25 cellular contexts compared by ENCODE assay signal in the genomic region with DNA sequence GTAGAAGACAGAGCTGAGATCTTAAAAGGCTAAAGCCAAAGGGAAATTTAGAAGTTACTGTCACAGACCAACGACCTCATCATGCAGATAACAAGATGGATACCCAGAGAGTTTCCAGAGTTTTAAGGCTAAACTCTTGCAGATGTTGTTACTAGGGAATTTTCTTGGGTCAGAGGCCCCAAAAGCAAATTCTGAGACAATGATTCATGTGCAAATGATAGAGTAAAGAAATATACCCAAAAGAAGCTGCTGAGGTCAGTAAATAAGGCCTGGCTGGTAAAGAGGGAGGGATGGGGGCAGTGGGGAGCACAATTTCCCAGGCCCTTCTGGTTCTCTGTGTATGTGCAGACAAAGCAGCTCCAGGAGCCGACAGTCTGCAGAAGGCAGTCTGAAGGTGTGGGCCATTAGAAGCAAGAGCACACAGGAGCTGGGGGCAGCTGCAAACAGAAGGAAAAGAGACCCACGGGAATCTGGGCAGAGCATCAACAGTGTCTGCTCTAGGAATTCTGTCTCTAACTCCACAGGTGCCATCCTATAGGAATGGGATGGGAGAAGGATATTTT.
DNase-seq lines count a peak whose midpoint lies in the region; ATAC-seq lines count a peak whose summit lies in the region.
"Had no signal": no experiment of that assay in that cellular context is flagged by ENCODE, and none has a peak within 500 bp of the region (broad histone marks: within the 10 kb centered on the region; RNA-seq: fewer than 3 reads in every experiment).

No MANE protein-coding gene starts in this region.

- H3K23ac ChIP-seq in neuronal stem cell (ENCODE audit: low read depth, low read length, poor library complexity): no peak overlapping the region

- no peak overlapping the region for H2BK15ac ChIP-seq in neuronal stem cell (ENCODE audit: low read length)

- peak overlapping the region; percentile 79 for H2AFZ ChIP-seq in neuronal stem cell (ENCODE audit: low read length)

- H3K9me3 ChIP-seq in neuronal stem cell (replicated peaks in 1 of 2; ENCODE audit: control insufficient read depth in 2 of 2, insufficient read depth in 1 of 2, low read depth in 1 of 2, low read length in 2 of 2) (peaks cover 1 to 20% of the 10 kb centered on the region in 2 donors), HAP-1 (no peaks in the 10 kb centered on the region)
- H3K9me3 ChIP-seq: body of pancreas, gastroesophageal sphincter, tibial artery had no signal

- H4K8ac ChIP-seq in neuronal stem cell (ENCODE audit: low read depth, low read length): no peak overlapping the region

- intact Hi-C loops in Right ventricle myocardium inferior (cut with DNase I): no loop called here

- H2BK5ac ChIP-seq in neuronal stem cell (ENCODE audit: low read length): no peak overlapping the region

- no peak overlapping the region for H3K27ac ChIP-seq in neuronal stem cell (replicated peaks; ENCODE audit: low read length)
- H3K27ac ChIP-seq: body of pancreas, coronary artery, gastroesophageal sphincter, skin epidermis, tibial artery had no signal

- DNase-seq in GM03348 (ENCODE audit: low spot score) (peak; percentile 24), amniotic stem cell (lab: John Stamatoyannopoulos, UW) (peak; percentile 10), fibroblast of peridontal ligament (ENCODE audit: extremely low read depth) (peak; percentile 92), neuronal stem cell (ENCODE audit: low spot score) (no peak), HAP-1 (ENCODE audit: low spot score in 2 of 2) (no peak), Right ventricle myocardium inferior (ENCODE audit: missing footprints) (no peak)
- DNase-seq: activated CD4-positive, alpha-beta T cell treated with anti-CD3 and anti-CD28 coated beads for 1 hour; activated CD8-positive, alpha-beta memory T cell treated with anti-CD3 and anti-CD28 coated beads for 24 hours; activated T-cell treated with anti-CD3 and anti-CD28 coated beads, Interleukin-2, amount 50 U/mL, for 72 hours; body of pancreas; CD4-positive, CD25-positive, alpha-beta regulatory T cell; GF-D8; NCI-H1105 treated with DMSO at 0.1 percent for 48 hours; NCI-H526 treated with DMSO at 0.1 percent for 48 hours; Right ventricle myocardium superior; stimulated activated naive CD8-positive, alpha-beta T cell treated with anti-CD3 and anti-CD28 coated beads, Interleukin-15, Interleukin-2, amounts not matched to agents 100 U/mL and 50 U/mL, for 24 hours; T-cell; tibial artery had no signal

- H3K4me1 ChIP-seq in neuronal stem cell (ENCODE audit: control insufficient read depth in 2 of 2, insufficient read depth in 1 of 2, low read depth in 1 of 2, low read length in 2 of 2) (no peaks in the 10 kb centered on the region), HAP-1 (no peaks in the 10 kb centered on the region)
- H3K4me1 ChIP-seq: body of pancreas had no signal

- H2BK12ac ChIP-seq in neuronal stem cell (ENCODE audit: low read length): no peak overlapping the region

- H3K4me2 ChIP-seq in neuronal stem cell (ENCODE audit: insufficient read depth, low read length, poor library complexity, severe bottlenecking): no peak overlapping the region

- H3K36me3 ChIP-seq in neuronal stem cell (replicated peaks in 1 of 2; ENCODE audit: control insufficient read depth in 2 of 2, insufficient read depth in 2 of 2, low read length in 2 of 2) (no peaks in the 10 kb centered on the region), HAP-1 (replicated peaks) (no peaks in the 10 kb centered on the region)
- H3K36me3 ChIP-seq: gastroesophageal sphincter, tibial artery had no signal

- WGBS in neuronal stem cell (ENCODE audit: extremely low coverage in 2 of 2, insufficient read length in 2 of 2, insufficient replicate concordance in 1 of 2), 2 donors: no CpG with 5 or more reads among the region's 3 CpGs

- no peak overlapping the region for H3K4ac ChIP-seq in neuronal stem cell (ENCODE audit: low read length)

- H2AK5ac ChIP-seq in neuronal stem cell (ENCODE audit: low read depth, low read length): no peak overlapping the region

- H3K27me3 ChIP-seq in neuronal stem cell (ENCODE audit: control insufficient read depth in 3 of 3, insufficient read depth in 3 of 3, low read depth in 1 of 3, low read length in 3 of 3) (no peaks in the 10 kb centered on the region), HAP-1 (ENCODE audit: low read depth) (no peaks in the 10 kb centered on the region)
- H3K27me3 ChIP-seq: body of pancreas, gastroesophageal sphincter, tibial artery had no signal

- H2BK120ac ChIP-seq in neuronal stem cell (ENCODE audit: low read depth, low read length): no peak overlapping the region

- no peak overlapping the region for H4K91ac ChIP-seq in neuronal stem cell (ENCODE audit: low read depth, low read length, poor library complexity)

- no peak overlapping the region for H3K9ac ChIP-seq in neuronal stem cell (ENCODE audit: low read depth, low read length, poor library complexity)

- no peaks in the 10 kb centered on the region for H3K79me1 ChIP-seq in neuronal stem cell (ENCODE audit: low read depth, low read length)

- ATAC-seq in Right ventricle myocardium inferior: no peak
- no peak for ATAC-seq in GM19397 (IDR thresholded peaks at IDR 0.05; ENCODE audit: unreplicated experiment)
- no peak for ATAC-seq in HG03039 (IDR thresholded peaks at IDR 0.05; ENCODE audit: unreplicated experiment)
- ATAC-seq: activated T-cell treated with anti-CD3 and anti-CD28 coated beads, Interleukin-2, amount 50 U/mL, for 72 hours; body of pancreas; gastroesophageal sphincter; HepG2; left lobe of liver; stimulated activated naive CD8-positive, alpha-beta T cell treated with anti-CD3 and anti-CD28 coated beads, Interleukin-15, Interleukin-2, amounts not matched to agents 100 U/mL and 50 U/mL, for 24 hours; T-cell had no signal

- H3K14ac ChIP-seq in neuronal stem cell (ENCODE audit: low read length): no peak overlapping the region

- H3K4me3 ChIP-seq in neuronal stem cell (ENCODE audit: low read length in 2 of 2) (no peak overlapping the region), HAP-1 (no peak overlapping the region)
- H3K4me3 ChIP-seq: body of pancreas, coronary artery, gastroesophageal sphincter, skin epidermis, tibial artery had no signal

- in situ Hi-C loops in HAP-1 (cut with MboI; ENCODE audit: low sequenced_read_pairs): no loop called here

- H3K18ac ChIP-seq in neuronal stem cell (ENCODE audit: low read length): no peak overlapping the region

Comparison
In these comparisons a context has a peak if more than half of its experiments do, and no peak if none do; other contexts are left out.
1. DNase-seq: peak in GM03348 (single experiment), amniotic stem cell (single experiment) and fibroblast of peridontal ligament (single experiment); none in neuronal stem cell (single experiment), HAP-1 (0 of 2) and Right ventricle myocardium inferior (single experiment).